In genomic region chr5:75734913-75735789, GRCh38 we compare ENCODE assay signal across 8 cellular contexts. TPM values are rescaled to one million over a fixed set of nuclear protein-coding genes. Genes with fewer than 3 reads are reported as not detected.
DNase-seq lines count a peak whose midpoint lies in the region; ATAC-seq, FAIRE-seq and TF ChIP-seq lines count a peak whose summit lies in the region.

No MANE protein-coding gene starts in this region.

- peak; percentile 81 for ATAC-seq in GM12878
- no peak for ATAC-seq in GM21526 (IDR thresholded peaks at IDR 0.05; ENCODE audit: low FRiP score, unreplicated experiment)
- ATAC-seq in HG02678 (IDR thresholded peaks at IDR 0.05; ENCODE audit: unreplicated experiment), result no peak

- RAD21 ChIA-PET in GM12878 (lab: Charles Lee; ENCODE audit: unreplicated experiment), result interaction anchor here (0.6 to 2.3 kb wide), 10 partner anchors 151 to 849 kb away, joined by 3 to 21 read pairs (median 4); no protein-coding TSS in a partner anchor

- TF ChIP-seq POLR2A in GM12878 (IDR thresholded peaks at IDR 0.05; ENCODE audit: low read depth, low read length), result no peak

- H3K4me1 ChIP-seq in GM12878 (ENCODE audit: control insufficient read depth, insufficient read depth, low read length), result no peaks in the 10 kb centered on the region

- H3K9ac ChIP-seq in GM12878 (ENCODE audit: control insufficient read depth, insufficient read depth, low read length), result no peak overlapping the region

- H3K27ac ChIP-seq in GM12878 (ENCODE audit: control insufficient read depth, insufficient read depth), result no peak overlapping the region

- H3K79me2 ChIP-seq in GM12878 (ENCODE audit: control insufficient read depth, insufficient read depth, low read length), result no peaks in the 10 kb centered on the region

- H2AFZ ChIP-seq in GM12878 (ENCODE audit: control insufficient read depth, low read depth, low read length), result no peak overlapping the region

- in situ Hi-C loops in ACHN (cut with HindIII; ENCODE audit: low pct_ligation_motif_present, low pct_unique_long_range_greater_than_20kb, low sequenced_read_pairs) (no loop called here), GM12878 (cut with MboI) (loop anchor here (5.0 to 10.0 kb wide), 2 partner anchors 440 to 517 kb away; no protein-coding TSS in a partner anchor)

- TF ChIP-seq CTCF in GM12878 (IDR thresholded peaks at IDR 0.05 in 2 of 3, conservative IDR thresholded peaks at IDR 0.05 in 1 of 3; ENCODE audit: control insufficient read depth in 2 of 3, extremely low read depth in 1 of 3, insufficient read depth in 1 of 3, low read depth in 3 of 3, low read length in 3 of 3), result peak; percentile 61 to 70 (median 67); a peak in 5 of 6 replicates

- TF ChIP-seq EP300 in GM12878 (IDR thresholded peaks at IDR 0.05; ENCODE audit: borderline replicate concordance in 1 of 2, control insufficient read depth in 1 of 2, low read depth in 2 of 2, low read length in 2 of 2), result no peak

- CTCF ChIA-PET in GM12878 (lab: Yijun Ruan, JAX), result interaction anchor here (0.8 to 4.1 kb wide), 13 partner anchors 11 to 848 kb away, joined by 3 to 43 read pairs (median 4); partner anchors contain the start of gene POC5

- H3K27me3 ChIP-seq in GM12878 (replicated peaks in 1 of 2; ENCODE audit: control insufficient read depth in 2 of 2, insufficient read depth in 2 of 2, low read length in 1 of 2), result no peaks in the 10 kb centered on the region

- intact Hi-C loops in GM12878 (cut with micrococcal nuclease; ENCODE audit: unreplicated experiment), result loop anchor here (1.0 to 10.0 kb wide), 4 partner anchors 150 to 521 kb away; no protein-coding TSS in a partner anchor

- POLR2A ChIA-PET in GM12878 (lab: Charles Lee), result no interaction called here

- no TSS peak for BruUV-seq in GM12878 (replicated peaks; lab: Mats Ljungman, UMichigan)

- WGBS in GM12878 (ENCODE audit: insufficient coverage, insufficient replicate concordance, low lambda C conversion rate, missing lambda C conversion rate), result 31% methylated on average over 6 of the region's 6 CpGs

- H3K36me3 ChIP-seq in GM12878 (ENCODE audit: control insufficient read depth in 2 of 2, insufficient read depth in 2 of 2, low read length in 1 of 2), result no peaks in the 10 kb centered on the region

- peak; percentile 93 for TF ChIP-seq RAD21 in GM12878 (IDR thresholded peaks at IDR 0.05; ENCODE audit: insufficient read depth, low read depth, low read length)

- H3K9me3 ChIP-seq in GM12878 (replicated peaks; ENCODE audit: control insufficient read depth, insufficient read depth, low read length), result no peaks in the 10 kb centered on the region

- SMC1A ChIA-PET in GM12878 (lab: Charles Lee; ENCODE audit: uncharacterized antibody, unreplicated experiment), result interaction anchor here (0.6 to 3.5 kb wide), 8 partner anchors 151 to 848 kb away, joined by 3 to 30 read pairs (median 3); no protein-coding TSS in a partner anchor

- FAIRE-seq in GM12878 (lab: Jason Lieb, UNC), result peak; percentile 80

- no peak overlapping the region for H3K4me2 ChIP-seq in GM12878 (ENCODE audit: control insufficient read depth, insufficient read depth)

- no peaks in the 10 kb centered on the region for H4K20me1 ChIP-seq in GM12878 (ENCODE audit: control insufficient read depth, insufficient read depth)

- no peak overlapping the region for H3K4me3 ChIP-seq in GM12878

- DNase-seq in ACHN (peak; percentile 47), EL (peak; percentile 13), MV-4-11 (lab: John Stamatoyannopoulos, UW) (peak; percentile 24), GM12878 (ENCODE audit: low read depth, low spot score) (peak; percentile 5), left kidney (ENCODE audit: low read depth, low spot score) (peak; percentile 82), OCI-M2 (lab: John Stamatoyannopoulos, UW; ENCODE audit: unreplicated experiment) (no peak)

TF ChIP-seq in GM12878, 131 proteins besides CTCF, POLR2A, EP300 and RAD21:
- TF ChIP-seq NR2F1 (conservative IDR thresholded peaks at IDR 0.05), result no peak
- TF ChIP-seq NR2C2 (IDR thresholded peaks at IDR 0.05; ENCODE audit: borderline replicate concordance, control insufficient read depth, insufficient read length, low read depth), result no peak
- no peak for TF ChIP-seq MEF2A (IDR thresholded peaks at IDR 0.05; ENCODE audit: insufficient read depth, low read depth, low read length)
- no peak for TF ChIP-seq ZNF687 (IDR thresholded peaks at IDR 0.05)
- TF ChIP-seq SUZ12 (IDR thresholded peaks at IDR 0.05; ENCODE audit: unreplicated experiment), result no peak
- TF ChIP-seq SREBF2 (IDR thresholded peaks at IDR 0.05; ENCODE audit: low read length), result no peak
- TF ChIP-seq NRF1 (conservative IDR thresholded peaks at IDR 0.05; ENCODE audit: low read depth, low read length), result no peak
- no peak for TF ChIP-seq TCF7 (IDR thresholded peaks at IDR 0.05; ENCODE audit: borderline replicate concordance)
- peak; percentile 70; the same call in 1 of the 2 replicates for TF ChIP-seq YY1 (IDR thresholded peaks at IDR 0.05; ENCODE audit: low read depth, low read length)
- peak; percentile 92 for TF ChIP-seq SMC3 (IDR thresholded peaks at IDR 0.05; ENCODE audit: borderline replicate concordance, low read length)
- no peak for TF ChIP-seq ATF2 (IDR thresholded peaks at IDR 0.05; ENCODE audit: low read length)

RNA-seq across cellular contexts. Expression of gene POC5, which starts 17.9 kb away (rescaled TPM):
- 71.0 and 84.3 TPM in 2 replicates for total RNA-seq in GM12878 (2013; cell fraction: nucleolus; rRNA removed)
- total RNA-seq in GM12878 (2014; rRNA removed) (19.4 and 21.4 TPM in 2 replicates), GM12878 (2014; rRNA removed; fragmentation: Illumina TruSeq; extraction: Trizol) (22.1 and 22.9 TPM in 2 replicates), GM12878 (2021) (13.1 and 14.4 TPM in 2 replicates)
- polyA plus RNA-seq in GM12878 (2011; ENCODE audit: low read depth), result 9.4 TPM
- polyA plus RNA-seq in GM12878 (2011; rRNA removed) (25.6 and 35.4 TPM in 2 replicates), GM12878 (2014; fragmentation: Illumina TruSeq; extraction: Trizol) (23.2 and 25.0 TPM in 2 replicates), GM12878 (2014; fragmentation: Nextera tagmentation; extraction: Ambion mirVana) (10 to 100 TPM; 16.6 to 24.7 TPM), GM12878 (2014; rRNA removed) (13.7 and 16.6 TPM in 2 replicates), GM12878 (2016; fragmentation: Nextera tagmentation; extraction: Ambion mirVana) (10 to 100 TPM; 21.4 to 22.2 TPM)
- 12.8 and 14.3 TPM in 2 replicates for polyA plus RNA-seq in GM12878 (2011; cell fraction: cytosol; rRNA removed)
- polyA plus RNA-seq in GM12878 (2011; cell fraction: nucleus; rRNA removed), result 21.7 and 23.7 TPM in 2 replicates
- 8.6 and 10.2 TPM in 2 replicates for polyA plus RNA-seq in GM12878 (2012)
- 13.7 and 22.7 TPM in 2 replicates for polyA minus RNA-seq in GM12878 (2011; rRNA and poly(A)+ RNA removed)
- polyA minus RNA-seq in GM12878 (2011; cell fraction: cytosol; rRNA and poly(A)+ RNA removed), result 6.1 and 10.2 TPM in 2 replicates
- 16.0 and 41.7 TPM in 2 replicates for polyA minus RNA-seq in GM12878 (2011; cell fraction: nucleus; rRNA and poly(A)+ RNA removed)
